24 cellular contexts compared by ENCODE assay signal in genomic region chr18:78780719-78781600, GRCh38.
DNase-seq lines count a peak whose midpoint lies in the region; ATAC-seq, FAIRE-seq and TF ChIP-seq lines count a peak whose summit lies in the region.
"Had no signal": no experiment of that assay in that cellular context is flagged by ENCODE, and none has a peak within 500 bp of the region (broad histone marks: within the 10 kb centered on the region; RNA-seq: fewer than 3 reads in every experiment).

No MANE protein-coding gene starts in this region.

- H3K4me3 ChIP-seq in H1 (ENCODE audit: extremely low read depth in 1 of 4, insufficient read depth in 2 of 4, low read depth in 3 of 4, low read length in 4 of 4): no peak overlapping the region
- no peak overlapping the region for H3K4me3 ChIP-seq in pancreas
- no peak overlapping the region for H3K4me3 ChIP-seq in upper lobe of left lung
- H3K4me3 ChIP-seq: BLaER1 had no signal

- H3K27me3 ChIP-seq in H1 (replicated peaks in 1 of 4; ENCODE audit: control insufficient read depth in 3 of 4, extremely low read depth in 1 of 4, insufficient read depth in 3 of 4, low read length in 3 of 4) (no peaks in the 10 kb centered on the region), pancreas (no peaks in the 10 kb centered on the region), upper lobe of left lung (no peaks in the 10 kb centered on the region)
- H3K27me3 ChIP-seq: BLaER1 had no signal

- no peak overlapping the region for H3K14ac ChIP-seq in H1 (ENCODE audit: insufficient read length)

- TF ChIP-seq EP300 in H1 (IDR thresholded peaks at IDR 0.05; ENCODE audit: borderline replicate concordance in 1 of 2, low read depth in 2 of 2, low read length in 2 of 2) (no peak), upper lobe of left lung (IDR thresholded peaks at IDR 0.05) (no peak)

- no peaks in the 10 kb centered on the region for H3K4me1 Mint-ChIP-seq in WTC11

- no peak overlapping the region for H3K56ac ChIP-seq in H1 (replicated peaks; ENCODE audit: insufficient read length, low read depth, low read length)

- H3K23ac ChIP-seq in H1 (ENCODE audit: insufficient read length): no peak overlapping the region

- H3K4me2 ChIP-seq in H1 (ENCODE audit: insufficient read depth in 1 of 2, low read depth in 2 of 2, low read length in 2 of 2): no peak overlapping the region
- H3K4me2 ChIP-seq: BLaER1 had no signal

- FAIRE-seq in H1 (lab: Jason Lieb, UNC): no peak
- FAIRE-seq in pancreas (lab: Jason Lieb, UNC): no peak
- FAIRE-seq: GM12891 had no signal

- H3K9me3 Mint-ChIP-seq in WTC11: peaks cover 28% of the 10 kb centered on the region
- H3K9me3 Mint-ChIP-seq: CD4-positive, alpha-beta T cell had no signal

- H2AFZ ChIP-seq in H1 (ENCODE audit: low read length): no peak overlapping the region

- H3K27me3 Mint-ChIP-seq in WTC11 (ENCODE audit: low read depth): no peaks in the 10 kb centered on the region
- H3K27me3 Mint-ChIP-seq: CD4-positive, alpha-beta T cell had no signal

- no peak overlapping the region for H3K27ac ChIP-seq in H1 (ENCODE audit: low read depth, low read length)
- peak overlapping the region in 1 of 4 donors; percentile 22 for H3K27ac ChIP-seq in pancreas
- no peak overlapping the region for H3K27ac ChIP-seq in upper lobe of left lung
- H3K27ac ChIP-seq: BLaER1 had no signal

- TF ChIP-seq POLR2A in H1 (IDR thresholded peaks at IDR 0.05; ENCODE audit: control extremely low read depth in 1 of 2, low read depth in 2 of 2, low read length in 2 of 2) (no peak), upper lobe of left lung (IDR thresholded peaks at IDR 0.05) (no peak)

- no peaks in the 10 kb centered on the region for H3K79me1 ChIP-seq in H1 (ENCODE audit: low read depth, low read length)

- peaks cover 9% of the 10 kb centered on the region; the same call in 1 of the 2 replicates for H3K36me3 Mint-ChIP-seq in WTC11

- H2BK15ac ChIP-seq in H1 (ENCODE audit: low read length): no peak overlapping the region

- no peaks in the 10 kb centered on the region for H4K20me1 ChIP-seq in H1 (replicated peaks in 1 of 2; ENCODE audit: control insufficient read depth in 1 of 2, insufficient read depth in 2 of 2, low read length in 2 of 2)
- H4K20me1 ChIP-seq: BLaER1 had no signal

- peak overlapping the region; percentile 68 for H4K8ac ChIP-seq in H1 (ENCODE audit: extremely low read depth, insufficient read depth, low read length)

- H3K9me3 ChIP-seq in H1 (ENCODE audit: insufficient read depth in 2 of 2, low read depth in 1 of 2, low read length in 1 of 2) (no peaks in the 10 kb centered on the region), pancreas (no peaks in the 10 kb centered on the region), upper lobe of left lung (no peaks in the 10 kb centered on the region)
- H3K9me3 ChIP-seq: BLaER1, Caco-2 had no signal

- no peak overlapping the region for H2BK12ac ChIP-seq in H1 (ENCODE audit: low read depth, low read length)

- H3K23me2 ChIP-seq in H1 (ENCODE audit: low read depth, low read length): no peaks in the 10 kb centered on the region

- H3K36me3 ChIP-seq in H1 (ENCODE audit: control insufficient read depth in 2 of 4, insufficient read depth in 4 of 4, low read length in 3 of 4) (no peaks in the 10 kb centered on the region), pancreas (no peaks in the 10 kb centered on the region), upper lobe of left lung (no peaks in the 10 kb centered on the region)
- H3K36me3 ChIP-seq: BLaER1 had no signal

- 88% methylated on average over 41 of the region's 42 CpGs; no CpG with 5 or more reads in 1 of the 2 experiments for WGBS in H1 (ENCODE audit: extremely low coverage in 1 of 2, insufficient coverage in 1 of 2, insufficient read length in 1 of 2, insufficient replicate concordance in 2 of 2, low coverage in 1 of 2, low lambda C conversion rate in 2 of 2, missing lambda C conversion rate in 1 of 2), 2 experiments
- 67 to 74% methylated on average over 42 of the region's 42 CpGs for WGBS in pancreas, 2 donors
- 83% methylated on average over 34 to 42 of the region's 42 CpGs for WGBS in upper lobe of left lung, 2 donors

- no peak overlapping the region for H3K18ac ChIP-seq in H1 (ENCODE audit: extremely low read depth, low read length)

- H2BK5ac ChIP-seq in H1 (ENCODE audit: low read depth, low read length): no peak overlapping the region

- no peak overlapping the region for H3K9ac ChIP-seq in H1 (replicated peaks in 1 of 4; ENCODE audit: extremely low read depth in 1 of 4, low read depth in 3 of 4, low read length in 3 of 4)
- H3K9ac ChIP-seq: BLaER1 had no signal

- H3K79me2 ChIP-seq in H1 (ENCODE audit: control insufficient read depth in 1 of 2, insufficient read depth in 2 of 2, low read length in 2 of 2): no peaks in the 10 kb centered on the region

- CTCF ChIA-PET in H1 (lab: Charles Lee; ENCODE audit: partially characterized antibody) (interaction anchor here (0.7 to 1.9 kb wide), 3 partner anchors 28 to 205 kb away, joined by 3 to 4 read pairs (median 3); no protein-coding TSS in a partner anchor), WTC11 (lab: Charles Lee) (no interaction called here)

- no peak for TF ChIP-seq RAD21 in H1 (IDR thresholded peaks at IDR 0.05 in 1 of 2, conservative IDR thresholded peaks at IDR 0.05 in 1 of 2; ENCODE audit: low read depth in 2 of 2, low read length in 2 of 2)

- H2BK120ac ChIP-seq in H1 (replicated peaks; ENCODE audit: low read depth, low read length): no peak overlapping the region

- ATAC-seq in pancreas (peak; percentile 86 to 99 (median 96)), upper lobe of left lung (ENCODE audit: low FRiP score in 2 of 2) (no peak), WTC11 (no peak)

- no peak overlapping the region for H2BK20ac ChIP-seq in H1 (ENCODE audit: low read length)

- no peak overlapping the region for H2AK5ac ChIP-seq in H1 (ENCODE audit: low read depth, low read length)

- H3K4me1 ChIP-seq in H1 (replicated peaks in 1 of 4; ENCODE audit: control insufficient read depth in 3 of 4, insufficient read depth in 4 of 4, low read length in 3 of 4): peaks cover 0 to 5% (median 0%) of the 10 kb centered on the region in 4 experiments; a peak in 1 of 7 replicates
- no peaks in the 10 kb centered on the region for H3K4me1 ChIP-seq in pancreas
- no peaks in the 10 kb centered on the region for H3K4me1 ChIP-seq in upper lobe of left lung
- H3K4me1 ChIP-seq: BLaER1, Caco-2 had no signal

- POLR2A ChIA-PET in H1 (lab: Charles Lee; ENCODE audit: partially characterized antibody) (no interaction called here), WTC11 (lab: Charles Lee) (interaction anchor here (0.6 kb wide), 1 partner anchor 67 kb away, joined by 4 read pairs; no protein-coding TSS in a partner anchor)

- no peak overlapping the region for H4K5ac ChIP-seq in H1 (ENCODE audit: insufficient read length, low read depth, low read length)

- TF ChIP-seq CTCF in H1 (IDR thresholded peaks at IDR 0.05; ENCODE audit: control extremely low read depth in 1 of 3, insufficient read depth in 1 of 3, low read depth in 1 of 3, low read length in 3 of 3) (no peak), pancreas (IDR thresholded peaks at IDR 0.05) (no peak), upper lobe of left lung (IDR thresholded peaks at IDR 0.05) (no peak), WTC11 (IDR thresholded peaks at IDR 0.05) (no peak)

- intact Hi-C loops in pancreas (cut with DNase I): no loop called here

- no peak overlapping the region for H3K4me3 Mint-ChIP-seq in WTC11
- H3K4me3 Mint-ChIP-seq: CD4-positive, alpha-beta T cell had no signal

- H3K4ac ChIP-seq in H1 (replicated peaks; ENCODE audit: insufficient read length, low read depth, low read length): no peak overlapping the region

- H4K91ac ChIP-seq in H1 (replicated peaks; ENCODE audit: insufficient read length, low read length): no peak overlapping the region

- H3K27ac Mint-ChIP-seq in WTC11: no peak overlapping the region
- H3K27ac Mint-ChIP-seq: CD4-positive, alpha-beta T cell had no signal

- DNase-seq in H1 (ENCODE audit: low read depth in 1 of 2, low spot score in 2 of 2) (no peak), islet precursor cell (peak; percentile 43), pancreas (peak; percentile 53 to 82 (median 68)), upper lobe of left lung (peak; percentile 15 to 69), NCI-H2081 treated with DMSO at 0.1 percent for 48 hours (lab: John Stamatoyannopoulos, UW) (no peak), DMS79 (lab: John Stamatoyannopoulos, UW) (no peak), WTC11 (ENCODE audit: low spot score) (no peak)
- DNase-seq: ACHN; Caco-2; CD4-positive, alpha-beta T cell; DMS 273 treated with DMSO at 0.1 percent for 48 hours; GOT3; KBM-7; MM.1S; NCI-H1048; NCI-H1436 treated with DMSO at 0.1 percent for 48 hours; NCI-H2029; NCI-H226; NCI-H510A treated with DMSO at 0.1 percent for 48 hours; NCI-H774; NK-92 treated with Interleukin-12 subunit alpha and Interleukin-12 subunit beta, amount 100 ng/mL, for 24 hours; SIG-M5 had no signal

TF ChIP-seq in H1, 55 proteins besides CTCF, POLR2A, EP300 and RAD21:
- TF ChIP-seq HDAC2 (IDR thresholded peaks at IDR 0.05; ENCODE audit: borderline replicate concordance in 1 of 2, low read depth in 2 of 2, low read length in 2 of 2) (no peak), SIX5 (IDR thresholded peaks at IDR 0.05; ENCODE audit: low read depth, low read length) (no peak), BRCA1 (IDR thresholded peaks at IDR 0.05; ENCODE audit: low read depth, low read length) (no peak), SRF (IDR thresholded peaks at IDR 0.05; ENCODE audit: low read depth, low read length) (no peak), SUZ12 (IDR thresholded peaks at IDR 0.05; ENCODE audit: low read length) (no peak), PHF8 (conservative IDR thresholded peaks at IDR 0.05; ENCODE audit: low read depth, low read length) (no peak), CBX5 (IDR thresholded peaks at IDR 0.05; ENCODE audit: low read depth, low read length) (no peak), SIN3A (conservative IDR thresholded peaks at IDR 0.05 in 1 of 2, IDR thresholded peaks at IDR 0.05 in 1 of 2; ENCODE audit: low read depth in 1 of 2, low read length in 2 of 2) (no peak), JUN (IDR thresholded peaks at IDR 0.05; ENCODE audit: low read depth, low read length) (no peak)

TF ChIP-seq in WTC11, 78 proteins besides CTCF, POLR2A, EP300 and RAD21 (continues in another document):
- TF ChIP-seq ZSCAN18 (CRISPR knock-in tag; IDR thresholded peaks at IDR 0.05) (no peak), IRF2 (CRISPR knock-in tag; IDR thresholded peaks at IDR 0.05; ENCODE audit: borderline replicate concordance, low read depth) (no peak), NFATC4 (CRISPR knock-in tag; IDR thresholded peaks at IDR 0.05) (no peak)

Comparison
In these comparisons a context has a peak if more than half of its experiments do, and no peak if none do; other contexts are left out.
1. DNase-seq: peak in islet precursor cell (single experiment), pancreas (6 of 6) and upper lobe of left lung (2 of 2); none in H1 (0 of 2), NCI-H2081 treated with DMSO at 0.1 percent for 48 hours (single experiment), DMS79 (single experiment) and WTC11 (single experiment).
2. ATAC-seq: peak in pancreas (4 of 4); none in upper lobe of left lung (0 of 2) and WTC11 (single experiment).